9 cellular contexts compared by ENCODE assay signal in the genomic region with DNA sequence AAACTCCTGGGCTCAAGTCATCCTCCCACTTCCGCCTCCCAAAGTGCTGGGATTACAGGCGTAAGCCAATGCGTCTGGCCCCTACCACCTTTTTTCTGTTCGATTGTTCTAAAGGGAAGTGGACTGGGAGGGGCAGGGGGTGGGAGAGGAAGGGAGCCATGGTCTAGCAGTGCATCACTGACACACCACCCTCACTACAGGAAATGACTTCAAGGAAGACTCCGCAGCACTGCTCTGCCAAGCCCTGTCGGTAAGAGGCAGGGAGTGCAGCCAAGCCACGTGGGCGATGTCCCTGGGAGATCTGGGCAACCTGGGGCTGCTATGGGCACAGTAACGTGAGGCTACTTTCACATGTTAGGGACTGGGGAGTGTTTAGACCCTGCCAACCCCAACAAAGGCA. TPM values are rescaled to one million over a fixed set of nuclear protein-coding genes. Genes with fewer than 3 reads are reported as not detected.
DNase-seq lines count a peak whose midpoint lies in the region; ATAC-seq and TF ChIP-seq lines count a peak whose summit lies in the region.
"Had no signal": no experiment of that assay in that cellular context is flagged by ENCODE, and none has a peak within 500 bp of the region (broad histone marks: within the 10 kb centered on the region; RNA-seq: fewer than 3 reads in every experiment).

No MANE protein-coding gene starts in this region.

- H2BK120ac ChIP-seq in mesenchymal stem cell (ENCODE audit: low read depth, low read length) = no peak overlapping the region

- H3K36me3 Mint-ChIP-seq in WTC11 = no peaks in the 10 kb centered on the region
- no peaks in the 10 kb centered on the region for H3K36me3 Mint-ChIP-seq in MCF 10A (ENCODE audit: insufficient read depth, unreplicated experiment)
- no peaks in the 10 kb centered on the region for H3K36me3 Mint-ChIP-seq in Caco-2 (ENCODE audit: insufficient read depth, unreplicated experiment)

- H3K18ac ChIP-seq in mesenchymal stem cell (ENCODE audit: low read depth in 1 of 2, low read length in 2 of 2) = no peak overlapping the region

- peak overlapping the region in 1 of 2 experiments; percentile 18 for H3K23ac ChIP-seq in mesenchymal stem cell (ENCODE audit: low read length in 2 of 2)

- H2BK5ac ChIP-seq in mesenchymal stem cell (ENCODE audit: low read depth, low read length, poor library complexity, severe bottlenecking) = no peak overlapping the region

- H3K27ac Mint-ChIP-seq in WTC11 (no peak overlapping the region), MCF 10A (ENCODE audit: low read depth, unreplicated experiment) (no peak overlapping the region), Caco-2 (ENCODE audit: unreplicated experiment) (no peak overlapping the region)

- no peak overlapping the region for H3K14ac ChIP-seq in mesenchymal stem cell (ENCODE audit: low read length in 2 of 2)

- peak; percentile 21 for DNase-seq in HT-29 (ENCODE audit: low spot score)
- no peak for DNase-seq in WTC11 (ENCODE audit: low spot score)
- DNase-seq in MCF 10A (ENCODE audit: unreplicated experiment) = peak; percentile 57
- DNase-seq in mesenchymal stem cell = no peak
- peak; percentile 32 for DNase-seq in stomach
- DNase-seq in Caco-2 = no peak
- DNase-seq in SKM-1 (lab: John Stamatoyannopoulos, UW; ENCODE audit: unreplicated experiment) = no peak
- DNase-seq in KG1 (lab: John Stamatoyannopoulos, UW) = no peak

- BruUV-seq in MCF 10A (replicated peaks; lab: Mats Ljungman, UMichigan) (no TSS peak), Caco-2 (replicated peaks; lab: Mats Ljungman, UMichigan) (no TSS peak)

- CTCF ChIA-PET in WTC11 (lab: Charles Lee) = interaction anchor here (1.0 kb wide), 1 partner anchor 59 kb away, joined by 3 read pairs; no protein-coding TSS in a partner anchor
- CTCF ChIA-PET in MCF 10A (lab: Yijun Ruan, JAX) = interaction anchor here (0.7 to 1.1 kb wide), 2 partner anchors 11 to 73 kb away, joined by 3 to 4 read pairs; no protein-coding TSS in a partner anchor
- CTCF ChIA-PET in Caco-2 (lab: Charles Lee) = no interaction called here

- H3K4me3 Mint-ChIP-seq in WTC11 (no peak overlapping the region), MCF 10A (ENCODE audit: unreplicated experiment) (no peak overlapping the region), Caco-2 (ENCODE audit: unreplicated experiment) (no peak overlapping the region)

- no peak overlapping the region for H3K4me2 ChIP-seq in mesenchymal stem cell (ENCODE audit: low read length, poor library complexity, severe bottlenecking)
- H3K4me2 ChIP-seq: KMS-11 had no signal

- no peaks in the 10 kb centered on the region for H3K4me1 ChIP-seq in mesenchymal stem cell (ENCODE audit: control insufficient read depth, insufficient read depth, low read depth, low read length)
- no peaks in the 10 kb centered on the region for H3K4me1 ChIP-seq in stomach
- 0 out of 2 replicates have a peak, but pooled peaks cover 3% of the 10 kb centered on the region for H3K4me1 ChIP-seq in Caco-2

- peak overlapping the region; percentile 56 for H2AFZ ChIP-seq in mesenchymal stem cell (ENCODE audit: low read depth, low read length)

- H3K4me3 ChIP-seq in mesenchymal stem cell (ENCODE audit: insufficient read depth in 1 of 2, low read depth in 1 of 2, low read length in 2 of 2) (no peak overlapping the region), stomach (no peak overlapping the region), Caco-2 (ENCODE audit: low read depth, low read length) (no peak overlapping the region)

- no peak for TF ChIP-seq POLR2A in stomach (IDR thresholded peaks at IDR 0.05)

- no peak for TF ChIP-seq EP300 in stomach (IDR thresholded peaks at IDR 0.05)

- no peak overlapping the region for H2BK15ac ChIP-seq in mesenchymal stem cell (ENCODE audit: low read depth, poor library complexity, severe bottlenecking)

- H2BK12ac ChIP-seq in mesenchymal stem cell (ENCODE audit: low read length in 2 of 2) = no peak overlapping the region

- no peak overlapping the region for H2AK5ac ChIP-seq in mesenchymal stem cell (ENCODE audit: low read length, severe bottlenecking)

- H3K27me3 ChIP-seq in mesenchymal stem cell (ENCODE audit: control insufficient read depth in 1 of 2, insufficient read depth in 1 of 2, low read length in 2 of 2) = peaks cover 6 to 17% of the 10 kb centered on the region in 2 experiments
- peaks cover 0 to 17% (median 0%) of the 10 kb centered on the region in 3 donors for H3K27me3 ChIP-seq in stomach
- no peaks in the 10 kb centered on the region; the same call in 1 of the 2 replicates for H3K27me3 ChIP-seq in Caco-2 (replicated peaks; ENCODE audit: control insufficient read depth, insufficient read depth, low read length)

- no peaks in the 10 kb centered on the region for H3K79me1 ChIP-seq in mesenchymal stem cell (replicated peaks; ENCODE audit: low read length, poor library complexity, severe bottlenecking)

- H3K27me3 Mint-ChIP-seq in WTC11 (ENCODE audit: low read depth) (no peaks in the 10 kb centered on the region), MCF 10A (ENCODE audit: insufficient read depth, unreplicated experiment) (peaks cover 15% of the 10 kb centered on the region), Caco-2 (ENCODE audit: insufficient read depth, unreplicated experiment) (peaks cover 7% of the 10 kb centered on the region)

- ATAC-seq in WTC11 = peak; percentile 97

- no peak overlapping the region for H4K8ac ChIP-seq in mesenchymal stem cell (ENCODE audit: low read length)

- H3K4ac ChIP-seq in mesenchymal stem cell (ENCODE audit: low read depth in 1 of 2, low read length in 2 of 2) = no peak overlapping the region

- H3K36me3 ChIP-seq in mesenchymal stem cell (ENCODE audit: control insufficient read depth in 1 of 2, insufficient read depth in 2 of 2, low read depth in 1 of 2, low read length in 2 of 2) (no peaks in the 10 kb centered on the region), stomach (no peaks in the 10 kb centered on the region), Caco-2 (ENCODE audit: control insufficient read depth, insufficient read depth, low read length) (no peaks in the 10 kb centered on the region)

- 66% methylated on average over 6 of the region's 9 CpGs for WGBS in mesenchymal stem cell
- WGBS in stomach, 5 donors = 44 to 65% (median 56%) methylated on average over 8 to 9 of the region's 9 CpGs

- H3K27ac ChIP-seq in mesenchymal stem cell (ENCODE audit: low read length, poor library complexity, severe bottlenecking) = no peak overlapping the region
- H3K27ac ChIP-seq in stomach = peak overlapping the region in 4 of 5 donors; percentile 25 to 45 (median 38)
- H3K27ac ChIP-seq: KMS-11 had no signal

- POLR2A ChIA-PET in WTC11 (lab: Charles Lee) (no interaction called here), MCF 10A (lab: Yijun Ruan, JAX) (no interaction called here), Caco-2 (lab: Charles Lee) (no interaction called here)

- no peaks in the 10 kb centered on the region for H3K9me3 Mint-ChIP-seq in WTC11
- no peaks in the 10 kb centered on the region for H3K9me3 Mint-ChIP-seq in MCF 10A (ENCODE audit: unreplicated experiment)
- no peaks in the 10 kb centered on the region for H3K9me3 Mint-ChIP-seq in Caco-2 (ENCODE audit: unreplicated experiment)

- intact Hi-C loops in MCF 10A (cut with micrococcal nuclease) = no loop called here
- intact Hi-C loops in stomach (cut with DNase I; ENCODE audit: low total_unique reads) = no loop called here
- intact Hi-C loops in Caco-2 (cut with micrococcal nuclease; ENCODE audit: unreplicated experiment) = no loop called here

- H3K9me3 ChIP-seq in mesenchymal stem cell (ENCODE audit: control insufficient read depth, low read length) = no peaks in the 10 kb centered on the region
- H3K9me3 ChIP-seq in stomach = no peaks in the 10 kb centered on the region
- no peaks in the 10 kb centered on the region for H3K9me3 ChIP-seq in Caco-2

- no peaks in the 10 kb centered on the region for H3K4me1 Mint-ChIP-seq in WTC11
- peaks cover 6% of the 10 kb centered on the region for H3K4me1 Mint-ChIP-seq in MCF 10A (ENCODE audit: insufficient read depth, unreplicated experiment)
- H3K4me1 Mint-ChIP-seq in Caco-2 (ENCODE audit: low read depth, unreplicated experiment) = peaks cover 8% of the 10 kb centered on the region

- TF ChIP-seq CTCF in WTC11 (IDR thresholded peaks at IDR 0.05) (no peak), MCF 10A (IDR thresholded peaks at IDR 0.05; ENCODE audit: unreplicated experiment) (no peak), stomach (IDR thresholded peaks at IDR 0.05) (no peak), Caco-2 (IDR thresholded peaks at IDR 0.05; ENCODE audit: insufficient read depth in 1 of 2, low read depth in 1 of 2, low read length in 1 of 2, severe bottlenecking in 1 of 2, unreplicated experiment in 1 of 2) (no peak)

- no peak overlapping the region for H4K91ac ChIP-seq in mesenchymal stem cell (ENCODE audit: low read length)

- no peak overlapping the region for H3K9ac ChIP-seq in mesenchymal stem cell (ENCODE audit: low read length)
- H3K9ac ChIP-seq: KMS-11 had no signal

TF ChIP-seq in WTC11, 78 proteins besides CTCF, POLR2A, EP300 and RAD21 (continues in another document):
- TF ChIP-seq, protein P1, sequence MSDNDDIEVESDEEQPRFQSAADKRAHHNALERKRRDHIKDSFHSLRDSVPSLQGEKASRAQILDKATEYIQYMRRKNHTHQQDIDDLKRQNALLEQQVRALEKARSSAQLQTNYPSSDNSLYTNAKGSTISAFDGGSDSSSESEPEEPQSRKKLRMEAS (CRISPR knock-in tag; IDR thresholded peaks at IDR 0.05) = no peak
- TF ChIP-seq, protein P2, sequence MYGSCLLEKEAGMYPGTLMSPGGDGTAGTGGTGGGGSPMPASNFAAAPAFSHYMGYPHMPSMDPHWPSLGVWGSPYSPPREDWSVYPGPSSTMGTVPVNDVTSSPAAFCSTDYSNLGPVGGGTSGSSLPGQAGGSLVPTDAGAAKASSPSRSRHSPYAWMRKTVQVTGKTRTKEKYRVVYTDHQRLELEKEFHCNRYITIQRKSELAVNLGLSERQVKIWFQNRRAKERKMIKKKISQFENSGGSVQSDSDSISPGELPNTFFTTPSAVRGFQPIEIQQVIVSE (CRISPR knock-in tag; IDR thresholded peaks at IDR 0.05; ENCODE audit: borderline replicate concordance) = no peak

RNA-seq across cellular contexts. Expression of a gene that starts 18.0 kb away (rescaled TPM):
- not detected in 2 replicates for total RNA-seq in HT-29 (2014; rRNA removed; shearing (Covaris generic))
- not detected in 3 replicates for total RNA-seq in WTC11 (2021)
- total RNA-seq in MCF 10A (2022) = not detected in 2 replicates
- not detected for polyA plus RNA-seq in mesenchymal stem cell (2013, experiment 1 of 2)
- not detected for polyA plus RNA-seq in mesenchymal stem cell (2013, experiment 2 of 2)
- not detected for total RNA-seq in stomach
- polyA plus RNA-seq in stomach = not detected
- total RNA-seq in Caco-2 (2022) = not detected in 2 replicates

RNA-seq across cellular contexts. Expression of a gene that starts 31.5 kb away (rescaled TPM):
- 5.2 and 6.2 TPM in 2 replicates for total RNA-seq in HT-29 (2014; rRNA removed; shearing (Covaris generic))
- total RNA-seq in WTC11 (2021) = 25.7 to 29.7 TPM (median 25.8 TPM) in 3 replicates
- total RNA-seq in MCF 10A (2022) = 14.5 and 21.3 TPM in 2 replicates
- 6.7 TPM for polyA plus RNA-seq in mesenchymal stem cell (2013, experiment 1 of 2)
- polyA plus RNA-seq in mesenchymal stem cell (2013, experiment 2 of 2) = 6.5 TPM
- total RNA-seq in stomach = 10 to 100 TPM in 4 of 5 donors, 1 to 10 TPM in 1; 7.8 to 32.6 (median 18.0) TPM
- 1 to 10 TPM; 2.3 to 4.5 (median 4.2) TPM for polyA plus RNA-seq in stomach
- 23.0 and 23.2 TPM in 2 replicates for total RNA-seq in Caco-2 (2022)

Comparison
In these comparisons a context has a peak if more than half of its experiments do, and no peak if none do; other contexts are left out.
1. DNase-seq: peak in HT-29 (single experiment), MCF 10A (single experiment) and stomach (single experiment); none in WTC11 (single experiment), mesenchymal stem cell (single experiment), Caco-2 (0 of 2), SKM-1 (single experiment) and KG1 (single experiment).